In genomic region chr4:44985152-44985551, GRCh38 we compare ENCODE assay signal across 21 cellular contexts.
A peak's percentile ranks its signal among the peaks of the same experiment; 100 is the strongest.
DNase-seq lines count a peak whose midpoint lies in the region; ATAC-seq, FAIRE-seq and TF ChIP-seq lines count a peak whose summit lies in the region.
"Had no signal": no experiment of that assay in that cellular context is flagged by ENCODE, and none has a peak within 500 bp of the region (broad histone marks: within the 10 kb centered on the region; RNA-seq: fewer than 3 reads in every experiment).

No MANE protein-coding gene starts in this region.

- no peak overlapping the region for H3K4me3 Mint-ChIP-seq in MCF 10A (ENCODE audit: unreplicated experiment)
- H3K4me3 Mint-ChIP-seq: CD4-positive, CD25-positive, alpha-beta regulatory T cell; CD8-positive, alpha-beta memory T cell had no signal

- no peak overlapping the region for H2BK15ac ChIP-seq in IMR-90 (ENCODE audit: low read depth, low read length)
- H2BK15ac ChIP-seq in neuronal stem cell (ENCODE audit: low read length) = no peak overlapping the region

- H2BK120ac ChIP-seq in IMR-90 (ENCODE audit: low read depth, low read length) (no peak overlapping the region), neuronal stem cell (ENCODE audit: low read depth, low read length) (no peak overlapping the region)

- DNase-seq in MCF 10A (ENCODE audit: unreplicated experiment) (no peak), breast epithelium (ENCODE audit: low spot score in 2 of 2) (no peak), IMR-90 (no peak), K562 (ENCODE audit: extremely low read depth in 1 of 4, low spot score in 3 of 4) (no peak), neuronal stem cell (ENCODE audit: low spot score) (no peak), left cardiac atrium (no peak)
- DNase-seq in effector memory CD4-positive, alpha-beta T cell = no peak
- DNase-seq: 8988T; BE2C; C1 segment of cervical spinal cord; CD4-positive, CD25-positive, alpha-beta regulatory T cell; CD8-positive, alpha-beta memory T cell; COR-L47; DMS 273 treated with DMSO at 0.1 percent for 48 hours; DMS53; DND-41; EL had no signal

- H4K91ac ChIP-seq in IMR-90 (ENCODE audit: insufficient read depth, low read depth, low read length) (no peak overlapping the region), neuronal stem cell (ENCODE audit: low read depth, low read length, poor library complexity) (no peak overlapping the region)

- H3K9me3 ChIP-seq in breast epithelium (no peaks in the 10 kb centered on the region), IMR-90 (ENCODE audit: control insufficient read depth, insufficient read depth, low read length) (peaks cover 8% of the 10 kb centered on the region; the same call in 1 of the 2 replicates), K562 (replicated peaks; ENCODE audit: control insufficient read depth, insufficient read depth, low read depth, low read length) (no peaks in the 10 kb centered on the region), neuronal stem cell (replicated peaks in 1 of 2; ENCODE audit: control insufficient read depth in 2 of 2, insufficient read depth in 1 of 2, low read depth in 1 of 2, low read length in 2 of 2) (no peaks in the 10 kb centered on the region)
- no peaks in the 10 kb centered on the region for H3K9me3 ChIP-seq in effector memory CD4-positive, alpha-beta T cell (ENCODE audit: control insufficient read depth, low read length)
- H3K9me3 ChIP-seq: BE2C, HAP-1 had no signal

- H2AK9ac ChIP-seq in IMR-90 (replicated peaks; ENCODE audit: low read depth, low read length, poor library complexity) = no peak overlapping the region

- H3K27me3 ChIP-seq in breast epithelium = no peaks in the 10 kb centered on the region
- H3K27me3 ChIP-seq in IMR-90 (ENCODE audit: control insufficient read depth, insufficient read depth, low read length) = no peaks in the 10 kb centered on the region
- H3K27me3 ChIP-seq in K562 (ENCODE audit: control insufficient read depth in 2 of 2, insufficient read depth in 2 of 2, low read length in 2 of 2) = no peaks in the 10 kb centered on the region
- H3K27me3 ChIP-seq in neuronal stem cell (ENCODE audit: control insufficient read depth in 3 of 3, insufficient read depth in 3 of 3, low read depth in 1 of 3, low read length in 3 of 3) = no peaks in the 10 kb centered on the region
- no peaks in the 10 kb centered on the region for H3K27me3 ChIP-seq in effector memory CD4-positive, alpha-beta T cell (replicated peaks; ENCODE audit: control insufficient read depth, insufficient read depth, low read length, poor library complexity, severe bottlenecking)

- POLR2A ChIA-PET in MCF 10A (lab: Yijun Ruan, JAX) (interaction anchor here (0.6 to 0.9 kb wide), 2 partner anchors 110 to 253 kb away, joined by 3 to 5 read pairs; no protein-coding TSS in a partner anchor), IMR-90 (lab: Charles Lee; ENCODE audit: unreplicated experiment) (no interaction called here), K562 (lab: Yijun Ruan, JAX) (no interaction called here)

- H2BK5ac ChIP-seq in IMR-90 (ENCODE audit: low read depth, low read length, poor library complexity, severe bottlenecking) = no peak overlapping the region
- H2BK5ac ChIP-seq in neuronal stem cell (ENCODE audit: low read length) = no peak overlapping the region

- H3K9ac ChIP-seq in IMR-90 (ENCODE audit: low read depth, low read length) (no peak overlapping the region), K562 (ENCODE audit: insufficient read depth in 1 of 2, low read depth in 2 of 2, low read length in 2 of 2) (no peak overlapping the region), neuronal stem cell (ENCODE audit: low read depth, low read length, poor library complexity) (no peak overlapping the region)

- in situ Hi-C loops in IMR-90 (cut with MboI; ENCODE audit: low sequenced_read_pairs) (no loop called here), K562 (cut with MboI) (no loop called here)

- no peak for TF ChIP-seq EP300 in K562 (IDR thresholded peaks at IDR 0.05; ENCODE audit: low read length)

- BruUV-seq in MCF 10A (replicated peaks; lab: Mats Ljungman, UMichigan) (no TSS peak), IMR-90 (replicated peaks; lab: Mats Ljungman, UMichigan) (no TSS peak), K562 (replicated peaks; lab: Mats Ljungman, UMichigan) (no TSS peak)

- no peak for ATAC-seq in IMR-90 (ENCODE audit: low read depth)
- ATAC-seq in K562 = no peak
- ATAC-seq in left cardiac atrium = no peak
- no peak for ATAC-seq in GM18520 (IDR thresholded peaks at IDR 0.05; ENCODE audit: unreplicated experiment)
- ATAC-seq: GM12878 had no signal

- TF ChIP-seq RAD21 in IMR-90 (IDR thresholded peaks at IDR 0.05; ENCODE audit: low read length) = no peak
- TF ChIP-seq RAD21 in K562 (CRISPR knock-in tag; conservative IDR thresholded peaks at IDR 0.05 in 1 of 2, IDR thresholded peaks at IDR 0.05 in 1 of 2) = no peak

- H3K18ac ChIP-seq in IMR-90 (ENCODE audit: low read depth, low read length) (no peak overlapping the region), neuronal stem cell (ENCODE audit: low read length) (peak overlapping the region; percentile 62)

- CTCF ChIA-PET in MCF 10A (lab: Yijun Ruan, JAX) = interaction anchor here (0.6 to 3.0 kb wide), 8 partner anchors 11 to 985 kb away, joined by 3 to 22 read pairs (median 3); no protein-coding TSS in a partner anchor
- CTCF ChIA-PET in IMR-90 (lab: Yijun Ruan, JAX) = no interaction called here
- CTCF ChIA-PET in K562 (lab: Yijun Ruan, JAX; ENCODE audit: low intra/inter-chr PET ratio) = no interaction called here

- H3K4me1 Mint-ChIP-seq in MCF 10A (ENCODE audit: insufficient read depth, unreplicated experiment) = peaks cover 19% of the 10 kb centered on the region
- H3K4me1 Mint-ChIP-seq: CD4-positive, CD25-positive, alpha-beta regulatory T cell; CD8-positive, alpha-beta memory T cell had no signal

- no peaks in the 10 kb centered on the region for H3K79me2 ChIP-seq in K562 (ENCODE audit: control insufficient read depth, insufficient read depth, low read length)

- peaks cover 5% of the 10 kb centered on the region for H3K36me3 Mint-ChIP-seq in MCF 10A (ENCODE audit: insufficient read depth, unreplicated experiment)
- H3K36me3 Mint-ChIP-seq: CD4-positive, CD25-positive, alpha-beta regulatory T cell; CD8-positive, alpha-beta memory T cell had no signal

- TF ChIP-seq POLR2A in breast epithelium (IDR thresholded peaks at IDR 0.05) = no peak
- TF ChIP-seq POLR2A in IMR-90 (IDR thresholded peaks at IDR 0.05; ENCODE audit: low read depth, low read length) = no peak
- TF ChIP-seq POLR2A in K562 (conservative IDR thresholded peaks at IDR 0.05) = no peak

- H3K36me3 ChIP-seq in breast epithelium = no peaks in the 10 kb centered on the region
- H3K36me3 ChIP-seq in IMR-90 (ENCODE audit: control insufficient read depth, insufficient read depth, low read length) = no peaks in the 10 kb centered on the region
- H3K36me3 ChIP-seq in K562 (ENCODE audit: control insufficient read depth, insufficient read depth, low read length) = no peaks in the 10 kb centered on the region
- H3K36me3 ChIP-seq in neuronal stem cell (replicated peaks in 1 of 2; ENCODE audit: control insufficient read depth in 2 of 2, insufficient read depth in 2 of 2, low read length in 2 of 2) = no peaks in the 10 kb centered on the region
- H3K36me3 ChIP-seq in effector memory CD4-positive, alpha-beta T cell (ENCODE audit: control insufficient read depth, insufficient read depth, low read length) = no peaks in the 10 kb centered on the region
- H3K36me3 ChIP-seq: BE2C, HAP-1 had no signal

- H3K56ac ChIP-seq in IMR-90 (ENCODE audit: extremely low read depth, insufficient read depth, low read length) = no peak overlapping the region

- no peak overlapping the region for H2BK12ac ChIP-seq in neuronal stem cell (ENCODE audit: low read length)

- intact Hi-C loops in MCF 10A (cut with micrococcal nuclease) = no loop called here
- intact Hi-C loops in breast epithelium (cut with DNase I; ENCODE audit: low total_unique reads) = no loop called here
- intact Hi-C loops in IMR-90 (cut with micrococcal nuclease) = no loop called here
- intact Hi-C loops in K562 (cut with micrococcal nuclease) = no loop called here
- intact Hi-C loops in left cardiac atrium (cut with DNase I) = no loop called here

- H3K4me3 ChIP-seq in breast epithelium (no peak overlapping the region), IMR-90 (ENCODE audit: insufficient read depth, low read depth, low read length) (no peak overlapping the region), K562 (no peak overlapping the region), neuronal stem cell (ENCODE audit: low read length in 2 of 2) (no peak overlapping the region)
- no peak overlapping the region for H3K4me3 ChIP-seq in effector memory CD4-positive, alpha-beta T cell (ENCODE audit: insufficient read depth, low read depth, low read length, poor library complexity, severe bottlenecking)
- H3K4me3 ChIP-seq: GM12878, HAP-1 had no signal

- H3K4me1 ChIP-seq in breast epithelium (no peaks in the 10 kb centered on the region), IMR-90 (ENCODE audit: control insufficient read depth, insufficient read depth, low read length) (no peaks in the 10 kb centered on the region), K562 (replicated peaks in 1 of 2; ENCODE audit: control insufficient read depth in 2 of 2, insufficient read depth in 2 of 2, low read length in 2 of 2) (no peaks in the 10 kb centered on the region), neuronal stem cell (ENCODE audit: control insufficient read depth in 2 of 2, insufficient read depth in 1 of 2, low read depth in 1 of 2, low read length in 2 of 2) (no peaks in the 10 kb centered on the region)
- no peaks in the 10 kb centered on the region for H3K4me1 ChIP-seq in effector memory CD4-positive, alpha-beta T cell (ENCODE audit: control insufficient read depth, insufficient read depth, low read length, poor library complexity, severe bottlenecking)
- H3K4me1 ChIP-seq: BE2C, HAP-1 had no signal

- H3K9me3 Mint-ChIP-seq in MCF 10A (ENCODE audit: unreplicated experiment) = no peaks in the 10 kb centered on the region

- no peak overlapping the region for H3K23ac ChIP-seq in IMR-90 (ENCODE audit: low read depth, low read length)
- no peak overlapping the region for H3K23ac ChIP-seq in neuronal stem cell (ENCODE audit: low read depth, low read length, poor library complexity)

- no peaks in the 10 kb centered on the region for H3K27me3 Mint-ChIP-seq in MCF 10A (ENCODE audit: insufficient read depth, unreplicated experiment)
- H3K27me3 Mint-ChIP-seq: CD4-positive, CD25-positive, alpha-beta regulatory T cell; CD8-positive, alpha-beta memory T cell had no signal

- no peak overlapping the region for H3K27ac ChIP-seq in breast epithelium
- no peak overlapping the region for H3K27ac ChIP-seq in IMR-90 (ENCODE audit: insufficient read depth, low read length)
- no peak overlapping the region for H3K27ac ChIP-seq in K562 (ENCODE audit: extremely low read depth, low read depth, low read length)
- H3K27ac ChIP-seq in neuronal stem cell (replicated peaks; ENCODE audit: low read length) = no peak overlapping the region
- H3K27ac ChIP-seq in effector memory CD4-positive, alpha-beta T cell (ENCODE audit: insufficient read depth, low read length, poor library complexity, severe bottlenecking) = no peak overlapping the region

- H4K8ac ChIP-seq in IMR-90 (ENCODE audit: low read depth in 2 of 2, low read length in 2 of 2) = no peak overlapping the region
- no peak overlapping the region for H4K8ac ChIP-seq in neuronal stem cell (ENCODE audit: low read depth, low read length)

- no peak for FAIRE-seq in K562 (lab: Jason Lieb, UNC)
- FAIRE-seq: GM12878, GM19239 had no signal

- H3K14ac ChIP-seq in IMR-90 (replicated peaks; ENCODE audit: low read depth, low read length) = no peak overlapping the region
- H3K14ac ChIP-seq in neuronal stem cell (ENCODE audit: low read length) = no peak overlapping the region

- H3K27ac Mint-ChIP-seq in MCF 10A (ENCODE audit: low read depth, unreplicated experiment) = peak overlapping the region; percentile 52
- H3K27ac Mint-ChIP-seq: CD4-positive, CD25-positive, alpha-beta regulatory T cell; CD8-positive, alpha-beta memory T cell had no signal

- no peaks in the 10 kb centered on the region for H3K9me1 ChIP-seq in IMR-90 (ENCODE audit: insufficient read depth, low read length)
- no peaks in the 10 kb centered on the region for H3K9me1 ChIP-seq in K562 (ENCODE audit: control insufficient read depth, insufficient read depth, low read length)

- H2AFZ ChIP-seq in IMR-90 (replicated peaks; ENCODE audit: low read length, poor library complexity) (no peak overlapping the region), K562 (ENCODE audit: low read depth, low read length) (no peak overlapping the region), neuronal stem cell (ENCODE audit: low read length) (no peak overlapping the region)

- no peak overlapping the region for H2AK5ac ChIP-seq in IMR-90 (ENCODE audit: low read depth, low read length)
- no peak overlapping the region for H2AK5ac ChIP-seq in neuronal stem cell (ENCODE audit: low read depth, low read length)

- no peak for TF ChIP-seq CTCF in MCF 10A (IDR thresholded peaks at IDR 0.05; ENCODE audit: unreplicated experiment)
- TF ChIP-seq CTCF in breast epithelium (IDR thresholded peaks at IDR 0.05) = no peak
- TF ChIP-seq CTCF in IMR-90 (conservative IDR thresholded peaks at IDR 0.05; ENCODE audit: low read depth, low read length) = no peak
- TF ChIP-seq CTCF in K562 (IDR thresholded peaks at IDR 0.05 in 2 of 3, conservative IDR thresholded peaks at IDR 0.05 in 1 of 3; ENCODE audit: insufficient read depth in 2 of 3, low read depth in 1 of 3, low read length in 3 of 3) = no peak

- H3K4ac ChIP-seq in IMR-90 (ENCODE audit: low read depth, low read length) = no peak overlapping the region
- H3K4ac ChIP-seq in neuronal stem cell (ENCODE audit: low read length) = no peak overlapping the region

- H4K20me1 ChIP-seq in IMR-90 (ENCODE audit: insufficient read depth, low read length) = no peaks in the 10 kb centered on the region
- no peaks in the 10 kb centered on the region for H4K20me1 ChIP-seq in K562 (replicated peaks; ENCODE audit: control insufficient read depth, insufficient read depth, low read length)

- H3K79me1 ChIP-seq in IMR-90 (ENCODE audit: low read depth in 1 of 2, low read length in 2 of 2) (no peaks in the 10 kb centered on the region), neuronal stem cell (ENCODE audit: low read depth, low read length) (no peaks in the 10 kb centered on the region)

- H2BK20ac ChIP-seq in IMR-90 (ENCODE audit: low read depth, low read length) = no peak overlapping the region

- WGBS in IMR-90 (ENCODE audit: extremely low coverage in 2 of 2, insufficient read length in 1 of 2), 2 experiments = no CpG with 5 or more reads among the region's 2 CpGs
- 0% methylated on average over 2 of the region's 2 CpGs for WGBS in K562 (ENCODE audit: insufficient coverage, low coverage, missing lambda C conversion rate)
- WGBS in neuronal stem cell (ENCODE audit: extremely low coverage in 2 of 2, insufficient read length in 2 of 2, insufficient replicate concordance in 1 of 2), 2 donors = 100% methylated on average over 1 of the region's 2 CpGs; no CpG with 5 or more reads in 1 of the 2 donors

- H3K4me2 ChIP-seq in IMR-90 (ENCODE audit: low read depth, low read length) (no peak overlapping the region), K562 (ENCODE audit: insufficient read depth, low read length) (no peak overlapping the region), neuronal stem cell (ENCODE audit: insufficient read depth, low read length, poor library complexity, severe bottlenecking) (no peak overlapping the region)

- H4K5ac ChIP-seq in IMR-90 (ENCODE audit: low read depth, low read length) = no peak overlapping the region

- dilution Hi-C loops in IMR-90 (cut with HindIII; ENCODE audit: low sequenced_read_pairs, unreplicated experiment) = no loop called here
